8 cellular contexts compared by ENCODE assay signal in genomic region chr6:116010400-116011095, GRCh38. TPM values are rescaled to one million over a fixed set of nuclear protein-coding genes. Genes with fewer than 3 reads are reported as not detected.
DNase-seq lines count a peak whose midpoint lies in the region; ATAC-seq and TF ChIP-seq lines count a peak whose summit lies in the region.

No MANE protein-coding gene starts in this region.

- no peak overlapping the region for H3K4me2 ChIP-seq in neural cell (ENCODE audit: low read length)

- intact Hi-C loops in tibial artery (cut with DNase I; ENCODE audit: low total_unique reads): loop anchor here (2.0 kb wide), 1 partner anchor 90 kb away; the partner anchor contains the start of gene NT5DC1

- no peak overlapping the region for H3K9ac ChIP-seq in neural cell (ENCODE audit: low read length)

- H3K36me3 ChIP-seq in neural cell (ENCODE audit: insufficient read depth, low read length) (no peaks in the 10 kb centered on the region), tibial artery (no peaks in the 10 kb centered on the region)

- H3K4me3 ChIP-seq in fibroblast of mammary gland (ENCODE audit: control insufficient read depth, low read depth, low read length): no peak overlapping the region
- no peak overlapping the region for H3K4me3 ChIP-seq in neural cell (ENCODE audit: low read length)
- H3K4me3 ChIP-seq in tibial artery: no peak overlapping the region

- TF ChIP-seq CTCF in fibroblast of mammary gland (conservative IDR thresholded peaks at IDR 0.05; ENCODE audit: control insufficient read depth, insufficient read depth, low read depth, low read length) (peak; percentile 84), neural cell (IDR thresholded peaks at IDR 0.05; ENCODE audit: poor library complexity, severe bottlenecking) (peak; percentile 71), tibial artery (IDR thresholded peaks at IDR 0.05) (peak; percentile 77 to 81)

- H3K9me3 ChIP-seq in neural cell (ENCODE audit: low read length) (no peaks in the 10 kb centered on the region), tibial artery (no peaks in the 10 kb centered on the region)

- no peak for TF ChIP-seq EP300 in neural cell (conservative IDR thresholded peaks at IDR 0.05; ENCODE audit: poor library complexity, severe bottlenecking)

- peak; percentile 57 for TF ChIP-seq RAD21 in neural cell (conservative IDR thresholded peaks at IDR 0.05)

- no peaks in the 10 kb centered on the region for H3K79me2 ChIP-seq in neural cell (replicated peaks; ENCODE audit: insufficient read depth, low read length)

- DNase-seq in C1 segment of cervical spinal cord (lab: John Stamatoyannopoulos, UW): peak in 10 of 14 donors; percentile 8 to 58 (median 38)
- DNase-seq in NCI-H82 treated with DMSO at 0.1 percent for 48 hours (lab: John Stamatoyannopoulos, UW; ENCODE audit: unreplicated experiment): peak; percentile 23
- peak; percentile 8 for DNase-seq in activated T-cell treated with anti-CD3 and anti-CD28 coated beads for 4 hours
- DNase-seq in fibroblast of mammary gland (ENCODE audit: low read depth): peak; percentile 74
- DNase-seq in tibial artery: peak; percentile 78 to 80

- no peak overlapping the region for H3K27ac ChIP-seq in neural cell (ENCODE audit: low read length)
- peak overlapping the region; percentile 50 to 79 for H3K27ac ChIP-seq in tibial artery

- H3K4me1 ChIP-seq in tibial artery: peaks cover 0 to 84% (median 26%) of the 10 kb centered on the region in 4 donors

- ATAC-seq in GM18870 (IDR thresholded peaks at IDR 0.05; ENCODE audit: unreplicated experiment) (peak; percentile 28), HG03457 (IDR thresholded peaks at IDR 0.05; ENCODE audit: unreplicated experiment) (peak; percentile 35)

- no peaks in the 10 kb centered on the region for H4K20me1 ChIP-seq in neural cell (ENCODE audit: insufficient read depth)

- no peaks in the 10 kb centered on the region for H3F3A ChIP-seq in neural cell (ENCODE audit: insufficient read depth, low read length, poor library complexity, severe bottlenecking)

- no peak overlapping the region for H2AFZ ChIP-seq in neural cell (ENCODE audit: low read depth, low read length)

- H3K9me2 ChIP-seq in neural cell (ENCODE audit: insufficient read depth, low read length): no peaks in the 10 kb centered on the region

- H3K27me3 ChIP-seq in neural cell (ENCODE audit: insufficient read depth, low read depth, low read length) (no peaks in the 10 kb centered on the region), tibial artery (no peaks in the 10 kb centered on the region)

TF ChIP-seq in neural cell, 6 proteins besides CTCF, POLR2A, EP300 and RAD21:
- TF ChIP-seq MXI1 (conservative IDR thresholded peaks at IDR 0.05; ENCODE audit: poor library complexity, severe bottlenecking): no peak
- TF ChIP-seq REST (IDR thresholded peaks at IDR 0.05; ENCODE audit: borderline replicate concordance): no peak
- TF ChIP-seq EZH2 (IDR thresholded peaks at IDR 0.05; ENCODE audit: borderline replicate concordance, insufficient read depth, low read length, poor library complexity, severe bottlenecking): no peak
- no peak for TF ChIP-seq TAF1 (IDR thresholded peaks at IDR 0.05; ENCODE audit: low read depth)
- TF ChIP-seq SMC3 (conservative IDR thresholded peaks at IDR 0.05; ENCODE audit: poor library complexity): peak; percentile 62
- peak; percentile 51 for TF ChIP-seq POLR2AphosphoS5 (IDR thresholded peaks at IDR 0.05)

RNA-seq across cellular contexts. Expression of gene FRK, which starts 50.1 kb away (rescaled TPM):
- not detected in 2 replicates for polyA plus RNA-seq in neural cell
- polyA minus RNA-seq in neural cell: not detected in 2 replicates

Comparison
In these comparisons a context has a peak if more than half of its experiments do, and no peak if none do; other contexts are left out.
1. DNase-seq: peak in every context shown above with its lines; median percentile 79 in tibial artery; 74 in fibroblast of mammary gland; 38 in C1 segment of cervical spinal cord; 23 in NCI-H82 treated with DMSO at 0.1 percent for 48 hours; 8 in activated T-cell treated with anti-CD3 and anti-CD28 coated beads for 4 hours.